Comparison of ENCODE assay signal across 16 cellular contexts in genomic region chr14:68672609-68673285, GRCh38.
DNase-seq lines count a peak whose midpoint lies in the region; ATAC-seq, FAIRE-seq and TF ChIP-seq lines count a peak whose summit lies in the region.
"Had no signal": no experiment of that assay in that cellular context is flagged by ENCODE, and none has a peak within 500 bp of the region (broad histone marks: within the 10 kb centered on the region; RNA-seq: fewer than 3 reads in every experiment).

No MANE protein-coding gene starts in this region.

- H2AFZ ChIP-seq in GM12878 (ENCODE audit: control insufficient read depth, low read depth, low read length): no peak overlapping the region
- H2AFZ ChIP-seq in hepatocyte: no peak overlapping the region

- WGBS in GM12878 (ENCODE audit: insufficient coverage, insufficient replicate concordance, low lambda C conversion rate, missing lambda C conversion rate): 28% methylated on average over 3 of the region's 3 CpGs
- 67% methylated on average over 3 of the region's 3 CpGs for WGBS in hepatocyte (ENCODE audit: low lambda C conversion rate, missing lambda C conversion rate)

- H3K9me2 ChIP-seq in hepatocyte (replicated peaks; ENCODE audit: insufficient read depth): no peaks in the 10 kb centered on the region

- H3K9ac ChIP-seq in GM12878 (ENCODE audit: control insufficient read depth, insufficient read depth, low read length): no peak overlapping the region
- H3K9ac ChIP-seq in skeletal muscle tissue (ENCODE audit: low read depth in 1 of 3, low read length in 3 of 3): no peak overlapping the region

- no peak; the same call in 2 of the 3 replicates for ATAC-seq in GM12878
- ATAC-seq in HG03378 (IDR thresholded peaks at IDR 0.05; ENCODE audit: unreplicated experiment): no peak
- ATAC-seq: activated T-helper 17 cell treated with anti-CD3 and anti-CD28 coated beads, Interleukin-2, amount 50 U/mL, for 72 hours; K562; T-helper 17 cell had no signal

- RAD21 ChIA-PET in GM12878 (lab: Charles Lee; ENCODE audit: unreplicated experiment): interaction anchor here (1.1 kb wide), 1 partner anchor 13 kb away, joined by 4 read pairs; no protein-coding TSS in a partner anchor

- DNase-seq in GM12865 (ENCODE audit: low read depth) (peak; percentile 28), GM12878 (ENCODE audit: low read depth, low spot score) (no peak), hepatocyte (ENCODE audit: low spot score) (no peak), WERI-Rb-1 (no peak), NCI-H774 (lab: John Stamatoyannopoulos, UW) (no peak), G401 (ENCODE audit: low spot score) (no peak)
- DNase-seq: activated CD4-positive, alpha-beta T cell treated with anti-CD3 and anti-CD28 coated beads, Interleukin-2, amount 10 ng/mL, durations not matched to agents 7 days and 5 days; DMS79; NCI-H1436 treated with DMSO at 0.1 percent for 48 hours; NCI-H510A; stimulated activated CD4-positive, alpha-beta T cell treated with anti-CD3 and anti-CD28 coated beads, Interleukin-12 subunit alpha, Interleukin-12 subunit beta, amount 100 ng/mL, for 4 hours; T-helper 17 cell had no signal

- in situ Hi-C loops in GM12878 (cut with MboI): no loop called here
- in situ Hi-C loops in G401 (cut with HindIII; ENCODE audit: low sequenced_read_pairs): no loop called here

- CTCF ChIA-PET in GM12878 (lab: Yijun Ruan, JAX): interaction anchor here (0.6 to 1.4 kb wide), 2 partner anchors 9 to 267 kb away, joined by 3 read pairs; no protein-coding TSS in a partner anchor

- H3K4me1 ChIP-seq in GM12878 (ENCODE audit: control insufficient read depth, insufficient read depth, low read length) (peaks cover 6% of the 10 kb centered on the region), hepatocyte (ENCODE audit: insufficient read depth) (peaks cover 48% of the 10 kb centered on the region), skeletal muscle tissue (ENCODE audit: control insufficient read depth in 3 of 3, insufficient read depth in 3 of 3, low read length in 3 of 3) (peaks cover 43 to 45% (median 44%) of the 10 kb centered on the region in 3 donors)

- H3K4me3 ChIP-seq in GM12865 (ENCODE audit: low read depth, low read length): no peak overlapping the region
- no peak overlapping the region for H3K4me3 ChIP-seq in GM12878
- H3K4me3 ChIP-seq in hepatocyte: no peak overlapping the region
- no peak overlapping the region for H3K4me3 ChIP-seq in skeletal muscle tissue (ENCODE audit: low read length in 3 of 3)
- no peak overlapping the region for H3K4me3 ChIP-seq in WERI-Rb-1 (ENCODE audit: low read depth, low read length)
- H3K4me3 ChIP-seq: K562 had no signal

- no peak for FAIRE-seq in GM12878 (lab: Jason Lieb, UNC)
- FAIRE-seq: K562 had no signal

- no peak for TF ChIP-seq EP300 in GM12878 (IDR thresholded peaks at IDR 0.05; ENCODE audit: borderline replicate concordance in 1 of 2, control insufficient read depth in 1 of 2, low read depth in 2 of 2, low read length in 2 of 2)

- intact Hi-C loops in GM12878 (cut with micrococcal nuclease; ENCODE audit: unreplicated experiment): no loop called here

- H3K4me2 ChIP-seq in GM12878 (ENCODE audit: control insufficient read depth, insufficient read depth) (no peak overlapping the region), hepatocyte (no peak overlapping the region)

- H3K79me2 ChIP-seq in GM12878 (ENCODE audit: control insufficient read depth, insufficient read depth, low read length) (no peaks in the 10 kb centered on the region), hepatocyte (no peaks in the 10 kb centered on the region)

- TF ChIP-seq CTCF in GM12865 (IDR thresholded peaks at IDR 0.05; ENCODE audit: insufficient read depth, low read depth, low read length, missing control alignments) (no peak), GM12878 (IDR thresholded peaks at IDR 0.05 in 2 of 3, conservative IDR thresholded peaks at IDR 0.05 in 1 of 3; ENCODE audit: control insufficient read depth in 2 of 3, extremely low read depth in 1 of 3, insufficient read depth in 1 of 3, low read depth in 3 of 3, low read length in 3 of 3) (no peak), hepatocyte (IDR thresholded peaks at IDR 0.05; ENCODE audit: poor library complexity) (no peak), WERI-Rb-1 (IDR thresholded peaks at IDR 0.05; ENCODE audit: low read depth, low read length) (no peak)

- POLR2A ChIA-PET in GM12878 (lab: Charles Lee): interaction anchor here (0.7 to 1.1 kb wide), 2 partner anchors 9 to 10 kb away, joined by 5 to 7 read pairs; no protein-coding TSS in a partner anchor

- TF ChIP-seq RAD21 in GM12878 (IDR thresholded peaks at IDR 0.05; ENCODE audit: insufficient read depth, low read depth, low read length): no peak

- H3K9me3 ChIP-seq in GM12878 (replicated peaks; ENCODE audit: control insufficient read depth, insufficient read depth, low read length) (no peaks in the 10 kb centered on the region), hepatocyte (ENCODE audit: low read depth) (no peaks in the 10 kb centered on the region), skeletal muscle tissue (ENCODE audit: control insufficient read depth in 3 of 3, low read length in 3 of 3) (no peaks in the 10 kb centered on the region), WERI-Rb-1 (ENCODE audit: severe bottlenecking) (peaks cover 6% of the 10 kb centered on the region)

- no peak overlapping the region for H3K27ac ChIP-seq in GM12878 (ENCODE audit: control insufficient read depth, insufficient read depth)
- H3K27ac ChIP-seq in hepatocyte: peak overlapping the region; percentile 70
- H3K27ac ChIP-seq in skeletal muscle tissue (ENCODE audit: low read depth, low read length): peak overlapping the region; percentile 62
- H3K27ac ChIP-seq in WERI-Rb-1: no peak overlapping the region

- no peaks in the 10 kb centered on the region for H3K36me3 ChIP-seq in GM12878 (ENCODE audit: control insufficient read depth in 2 of 2, insufficient read depth in 2 of 2, low read length in 1 of 2)
- no peaks in the 10 kb centered on the region for H3K36me3 ChIP-seq in hepatocyte (replicated peaks; ENCODE audit: insufficient read depth, low read depth)
- no peaks in the 10 kb centered on the region for H3K36me3 ChIP-seq in skeletal muscle tissue (ENCODE audit: control insufficient read depth in 3 of 3, insufficient read depth in 3 of 3, low read length in 3 of 3)
- H3K36me3 ChIP-seq in WERI-Rb-1: no peaks in the 10 kb centered on the region

- H3K27me3 ChIP-seq in GM12878 (replicated peaks in 1 of 2; ENCODE audit: control insufficient read depth in 2 of 2, insufficient read depth in 2 of 2, low read length in 1 of 2) (no peaks in the 10 kb centered on the region), hepatocyte (no peaks in the 10 kb centered on the region), skeletal muscle tissue (ENCODE audit: control insufficient read depth in 3 of 3, insufficient read depth in 3 of 3, low read length in 3 of 3) (no peaks in the 10 kb centered on the region), WERI-Rb-1 (ENCODE audit: insufficient read depth, low read depth, severe bottlenecking) (no peaks in the 10 kb centered on the region)

- no peak for TF ChIP-seq POLR2A in GM12878 (IDR thresholded peaks at IDR 0.05; ENCODE audit: low read depth, low read length)

- BruUV-seq in GM12878 (replicated peaks; lab: Mats Ljungman, UMichigan): no TSS peak

- SMC1A ChIA-PET in GM12878 (lab: Charles Lee; ENCODE audit: uncharacterized antibody, unreplicated experiment): interaction anchor here (0.6 to 1.4 kb wide), 4 partner anchors 8 to 29 kb away, joined by 3 to 6 read pairs (median 3); no protein-coding TSS in a partner anchor

- H4K20me1 ChIP-seq in GM12878 (ENCODE audit: control insufficient read depth, insufficient read depth) (no peaks in the 10 kb centered on the region), hepatocyte (ENCODE audit: insufficient read depth, poor library complexity, severe bottlenecking) (no peaks in the 10 kb centered on the region)

TF ChIP-seq in GM12878, 131 proteins besides CTCF, POLR2A, EP300 and RAD21 (continues in another document):
- peak; percentile 54 for TF ChIP-seq EED (IDR thresholded peaks at IDR 0.05; ENCODE audit: low read depth)
- no peak for TF ChIP-seq EGR1 (IDR thresholded peaks at IDR 0.05; ENCODE audit: borderline replicate concordance in 1 of 2, low read depth in 2 of 2, low read length in 2 of 2)
- no peak for TF ChIP-seq ESRRA (IDR thresholded peaks at IDR 0.05; ENCODE audit: low read length)
- TF ChIP-seq ASH2L (IDR thresholded peaks at IDR 0.05; ENCODE audit: borderline replicate concordance, low read depth): no peak
- no peak for TF ChIP-seq IRF3 (IDR thresholded peaks at IDR 0.05)
- TF ChIP-seq JUNB (IDR thresholded peaks at IDR 0.05): no peak
- no peak for TF ChIP-seq KLF5 (IDR thresholded peaks at IDR 0.05; ENCODE audit: partially characterized antibody)
- no peak for TF ChIP-seq IRF5 (IDR thresholded peaks at IDR 0.05; ENCODE audit: borderline replicate concordance)
- no peak for TF ChIP-seq CHD1 (IDR thresholded peaks at IDR 0.05; ENCODE audit: low read depth, low read length)

Comparison
In these comparisons a context has a peak if more than half of its experiments do, and no peak if none do; other contexts are left out.
1. H3K27ac ChIP-seq: peak in hepatocyte (single experiment) and skeletal muscle tissue (single experiment); none in GM12878 (single experiment) and WERI-Rb-1 (single experiment).